In the genomic region with DNA sequence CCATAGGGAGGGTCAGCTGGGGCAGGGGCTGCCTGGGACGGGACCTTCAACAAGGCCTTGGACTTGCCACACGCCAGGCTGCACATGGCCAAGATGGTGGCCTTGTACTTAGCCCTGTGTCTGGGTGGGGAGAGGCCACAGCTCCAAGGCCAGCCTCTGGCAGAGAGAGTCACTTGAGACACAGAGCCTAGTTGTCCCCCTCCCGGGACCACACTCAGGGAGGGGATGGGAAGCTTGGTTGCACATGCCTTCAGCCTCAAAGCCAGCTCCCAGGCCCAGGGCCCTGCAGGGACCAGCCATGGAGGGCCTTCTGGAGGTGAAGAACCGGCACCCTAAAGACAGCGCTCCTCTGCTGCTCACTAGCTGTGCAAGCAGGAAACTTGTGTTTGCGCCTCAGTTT, we compare ENCODE assay signal across 1 cellular context.
TF ChIP-seq lines count a peak whose summit lies in the region.

No MANE protein-coding gene starts in this region.

TF ChIP-seq in H1, 55 proteins besides CTCF, POLR2A, EP300 and RAD21:
- no peak for TF ChIP-seq SP2 (IDR thresholded peaks at IDR 0.05; ENCODE audit: low read length)
- TF ChIP-seq, protein P1, sequence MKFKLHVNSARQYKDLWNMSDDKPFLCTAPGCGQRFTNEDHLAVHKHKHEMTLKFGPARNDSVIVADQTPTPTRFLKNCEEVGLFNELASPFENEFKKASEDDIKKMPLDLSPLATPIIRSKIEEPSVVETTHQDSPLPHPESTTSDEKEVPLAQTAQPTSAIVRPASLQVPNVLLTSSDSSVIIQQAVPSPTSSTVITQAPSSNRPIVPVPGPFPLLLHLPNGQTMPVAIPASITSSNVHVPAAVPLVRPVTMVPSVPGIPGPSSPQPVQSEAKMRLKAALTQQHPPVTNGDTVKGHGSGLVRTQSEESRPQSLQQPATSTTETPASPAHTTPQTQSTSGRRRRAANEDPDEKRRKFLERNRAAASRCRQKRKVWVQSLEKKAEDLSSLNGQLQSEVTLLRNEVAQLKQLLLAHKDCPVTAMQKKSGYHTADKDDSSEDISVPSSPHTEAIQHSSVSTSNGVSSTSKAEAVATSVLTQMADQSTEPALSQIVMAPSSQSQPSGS (IDR thresholded peaks at IDR 0.05; ENCODE audit: low read length): no peak
- TF ChIP-seq PHF8 (conservative IDR thresholded peaks at IDR 0.05; ENCODE audit: low read depth, low read length): no peak
- no peak for TF ChIP-seq TBP (IDR thresholded peaks at IDR 0.05; ENCODE audit: low read depth, low read length)
- TF ChIP-seq SP1 (IDR thresholded peaks at IDR 0.05; ENCODE audit: low read depth, low read length): no peak
- no peak for TF ChIP-seq CEBPB (IDR thresholded peaks at IDR 0.05; ENCODE audit: low read depth, low read length)
- no peak for TF ChIP-seq JUN (IDR thresholded peaks at IDR 0.05; ENCODE audit: low read depth, low read length)
- TF ChIP-seq KDM5A (IDR thresholded peaks at IDR 0.05; ENCODE audit: low read length): no peak
- no peak for TF ChIP-seq ASH2L (IDR thresholded peaks at IDR 0.05; ENCODE audit: low read length)
- no peak for TF ChIP-seq EZH2 (IDR thresholded peaks at IDR 0.05; ENCODE audit: low read depth, low read length, severe bottlenecking)
- no peak for TF ChIP-seq GABPA (IDR thresholded peaks at IDR 0.05; ENCODE audit: borderline replicate concordance, insufficient read depth, low read length)
